Comparison of ENCODE assay signal across 27 cellular contexts in the genomic region with DNA sequence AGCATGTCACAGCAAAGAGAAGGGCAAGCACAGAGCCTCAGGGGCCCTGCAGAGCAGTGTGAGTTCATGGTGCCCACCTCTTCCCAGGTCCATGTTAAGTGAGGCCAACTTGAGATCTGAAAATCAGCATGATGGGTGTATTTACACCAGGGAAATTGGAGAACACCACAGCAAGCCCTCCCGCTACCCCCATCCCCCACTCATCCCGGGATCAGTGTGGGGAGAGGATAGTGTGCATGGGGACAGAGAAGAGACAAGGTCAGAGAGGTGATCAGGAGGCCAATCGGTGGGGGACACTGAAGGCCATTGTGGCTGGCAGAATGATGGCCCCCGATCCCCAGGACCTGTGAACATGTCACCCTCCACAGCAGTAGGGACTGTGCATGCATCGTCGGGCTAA.
"Had no signal": no experiment of that assay in that cellular context is flagged by ENCODE, and none has a peak within 500 bp of the region (broad histone marks: within the 10 kb centered on the region; RNA-seq: fewer than 3 reads in every experiment).

No MANE protein-coding gene starts in this region.

- H3K4me3 Mint-ChIP-seq: mesothelial cell of epicardium; naive B cell; natural killer cell; nephron progenitor cell; neural progenitor cell; stimulated activated effector memory CD8-positive, alpha-beta T cell treated with anti-CD3 and anti-CD28 coated beads, Interleukin-12 subunit alpha, Interleukin-12 subunit beta, amount 100 ng/mL, for 72 hours; stimulated activated naive CD8-positive, alpha-beta T cell treated with anti-CD3 and anti-CD28 coated beads, Interleukin-15, amount 100 ng/mL, for 72 hours; type B pancreatic cell had no signal

- H3K4me3 ChIP-seq: hepatocyte, left ventricle myocardium inferior, lung, neural progenitor cell, ovary, prostate gland, sigmoid colon, spleen, tibial nerve, uterus had no signal

- H3K27ac Mint-ChIP-seq: mesothelial cell of epicardium; natural killer cell; nephron progenitor cell; neural progenitor cell; stimulated activated effector memory CD8-positive, alpha-beta T cell treated with anti-CD3 and anti-CD28 coated beads, Interleukin-12 subunit alpha, Interleukin-12 subunit beta, amount 100 ng/mL, for 72 hours; stimulated activated naive CD8-positive, alpha-beta T cell treated with anti-CD3 and anti-CD28 coated beads, Interleukin-15, amount 100 ng/mL, for 72 hours; type B pancreatic cell had no signal

- H3K4me1 Mint-ChIP-seq: mesothelial cell of epicardium; naive B cell; natural killer cell; stimulated activated effector memory CD8-positive, alpha-beta T cell treated with anti-CD3 and anti-CD28 coated beads, Interleukin-12 subunit alpha, Interleukin-12 subunit beta, amount 100 ng/mL, for 72 hours; stimulated activated naive CD8-positive, alpha-beta T cell treated with anti-CD3 and anti-CD28 coated beads, Interleukin-15, amount 100 ng/mL, for 72 hours had no signal

- H3K36me3 ChIP-seq: left ventricle myocardium inferior, neural progenitor cell, neutrophil, ovary, prostate gland, sigmoid colon, spleen, tibial nerve, uterus had no signal

- DNase-seq: islet precursor cell; left ventricle myocardium inferior; mesendoderm; naive B cell; natural killer cell; nephron progenitor cell; occipital lobe; ovary; retina; right cardiac atrium; sigmoid colon; small intestine; spleen; stimulated activated CD4-positive, alpha-beta T cell treated with anti-CD3 and anti-CD28 coated beads, Interleukin-4, amount 100 ng/mL, for 24 hours; stimulated activated naive CD4-positive, alpha-beta T cell; stimulated activated naive CD8-positive, alpha-beta T cell treated with anti-CD3 and anti-CD28 coated beads, Interleukin-15, amount 100 ng/mL, for 72 hours; substantia nigra; uterus had no signal

- H3K27me3 ChIP-seq: hepatocyte, neural progenitor cell, neutrophil, ovary, sigmoid colon, tibial nerve, uterus had no signal

- H3K36me3 Mint-ChIP-seq: neural progenitor cell; stimulated activated effector memory CD8-positive, alpha-beta T cell treated with anti-CD3 and anti-CD28 coated beads, Interleukin-12 subunit alpha, Interleukin-12 subunit beta, amount 100 ng/mL, for 72 hours had no signal

- FAIRE-seq: small intestine had no signal

- H3K27me3 Mint-ChIP-seq: stimulated activated naive CD8-positive, alpha-beta T cell treated with anti-CD3 and anti-CD28 coated beads, Interleukin-15, amount 100 ng/mL, for 72 hours; type B pancreatic cell had no signal
